Comparison of ENCODE assay signal across 37 cellular contexts in genomic region chr19:34673590-34673989, GRCh38. TPM values are rescaled to one million over a fixed set of nuclear protein-coding genes. Genes with fewer than 3 reads are reported as not detected.
"Had no signal": no experiment of that assay in that cellular context is flagged by ENCODE, and none has a peak within 500 bp of the region (broad histone marks: within the 10 kb centered on the region; RNA-seq: fewer than 3 reads in every experiment).

No MANE protein-coding gene starts in this region.

- DNase-seq: activated B cell treated with CpG ODN at 0.5 μM for 24 hours; activated CD4-positive, alpha-beta T cell treated with anti-CD3 and anti-CD28 coated beads for 48 hours; activated CD4-positive, alpha-beta T cell treated with anti-CD3 and anti-CD28 coated beads, Interleukin-2, amount 50 U/mL, for 1 hour; activated CD4-positive, alpha-beta T cell treated with anti-CD3 and anti-CD28 coated beads, Interleukin-2, amount 50 U/mL, for 48 hours; activated CD8-positive, alpha-beta memory T cell treated with anti-CD3 and anti-CD28 coated beads, Interleukin-2, amount 10 ng/mL, durations not matched to agents 7 days and 5 days; activated CD8-positive, alpha-beta memory T cell treated with anti-CD3 and anti-CD28 coated beads, Interleukin-2, amount 50 U/mL, for 4 hours; activated CD8-positive, alpha-beta T cell treated with anti-CD3 and anti-CD28 coated beads for 36 hours; activated effector memory CD4-positive, alpha-beta T cell treated with anti-CD3 and anti-CD28 coated beads, Interleukin-2, amount 50 U/mL, for 16 hours; activated naive CD4-positive, alpha-beta T cell treated with anti-CD3 and anti-CD28 coated beads for 36 hours; activated naive CD8-positive, alpha-beta T cell treated with anti-CD3 and anti-CD28 coated beads for 36 hours; activated naive CD8-positive, alpha-beta T cell treated with anti-CD3 and anti-CD28 coated beads, Interleukin-2, amount 50 U/mL, for 24 hours; activated T-cell treated with anti-CD3 and anti-CD28 coated beads, Interleukin-2, amount 50 U/mL, for 1 hour; activated T-cell treated with anti-CD3 and anti-CD28 coated beads, Interleukin-2, amount 50 U/mL, for 48 hours; adrenal gland; amygdala; aorta; body of pancreas; central memory CD4-positive, alpha-beta T cell; cerebellar nuclear complex; colonic mucosa; effector CD8-positive, alpha-beta T cell; endodermal cell; foreskin fibroblast; glutamatergic neuron; heart left ventricle; T-helper 1 cell; T-helper 17 cell; T1000; WERI-Rb-1 had no signal

- H3K27ac ChIP-seq: adrenal gland, body of pancreas, breast epithelium, cardiac muscle cell, colonic mucosa, heart left ventricle, WERI-Rb-1 had no signal

- FAIRE-seq: frontal cortex had no signal

- H3K9me3 ChIP-seq: adrenal gland, body of pancreas, colonic mucosa, heart left ventricle had no signal

- H3K36me3 ChIP-seq: adrenal gland, breast epithelium, cardiac muscle cell, colonic mucosa, WERI-Rb-1 had no signal

- H3K27me3 ChIP-seq: adrenal gland, body of pancreas, breast epithelium, cardiac muscle cell, colonic mucosa, heart left ventricle had no signal

- ATAC-seq: activated CD4-positive, CD25-positive, alpha-beta regulatory T cell treated with anti-CD3 and anti-CD28 coated beads, Interleukin-2, amount 50 U/mL, for 24 hours; activated CD8-positive, alpha-beta memory T cell treated with anti-CD3 and anti-CD28 coated beads, Interleukin-2, amount 10 ng/mL, durations not matched to agents 7 days and 5 days; activated CD8-positive, alpha-beta T cell treated with anti-CD3 and anti-CD28 coated beads for 36 hours; activated naive CD8-positive, alpha-beta T cell treated with anti-CD3 and anti-CD28 coated beads, Interleukin-2, amount 50 U/mL, for 24 hours; body of pancreas; esophagus mucosa; heart left ventricle; T-helper 17 cell had no signal

- H3K4me3 ChIP-seq: adrenal gland, body of pancreas, breast epithelium, cardiac muscle cell, colonic mucosa, heart left ventricle had no signal

- H3K4me1 ChIP-seq: colonic mucosa had no signal

RNA-seq across cellular contexts. Expression of gene SCGB2B2, which starts 3.4 kb away (rescaled TPM):
- total RNA-seq: activated T-helper 1 cell treated with anti-CD3 and anti-CD28 coated beads, Interleukin-12 subunit alpha, Interleukin-12 subunit beta, Interleukin-2, Interleukin-4 antibody, amounts not matched to agents 30 ng/mL and 10 ng/mL and 1 ng/mL, durations not matched to agents 14 hours and 24 hours and 36 hours; dermis microvascular lymphatic vessel endothelial cell; epithelial cell of proximal tubule had no signal
- polyA plus RNA-seq: aorta had no signal
